ENCODE assay signal across 15 cellular contexts in genomic region chr11:117959438-117960149, GRCh38. TPM values are rescaled to one million over a fixed set of nuclear protein-coding genes. Genes with fewer than 3 reads are reported as not detected.
DNase-seq lines count a peak whose midpoint lies in the region; ATAC-seq lines count a peak whose summit lies in the region.
"Had no signal": no experiment of that assay in that cellular context is flagged by ENCODE, and none has a peak within 500 bp of the region (broad histone marks: within the 10 kb centered on the region; RNA-seq: fewer than 3 reads in every experiment).

No MANE protein-coding gene starts in this region.

- CTCF ChIA-PET in activated naive CD4-positive, alpha-beta T cell treated with anti-CD3 and anti-CD28 coated beads for 36 hours (lab: Charles Lee) = interaction anchor here (0.6 to 2.1 kb wide), 8 partner anchors 9 to 152 kb away, joined by 3 to 13 read pairs (median 4); no protein-coding TSS in a partner anchor

- H3K27ac Mint-ChIP-seq in activated naive CD4-positive, alpha-beta T cell treated with anti-CD3 and anti-CD28 coated beads, Interleukin-2, amount 50 U/mL, for 72 hours = peak overlapping the region; percentile 43 to 85
- no peak overlapping the region for H3K27ac Mint-ChIP-seq in activated naive CD4-positive, alpha-beta T cell treated with anti-CD3 and anti-CD28 coated beads for 36 hours
- peak overlapping the region; percentile 66 for H3K27ac Mint-ChIP-seq in activated naive CD8-positive, alpha-beta T cell treated with anti-CD3 and anti-CD28 coated beads, Interleukin-2, amount 50 U/mL, for 24 hours
- peak overlapping the region; percentile 38 for H3K27ac Mint-ChIP-seq in stimulated activated naive B cell treated with anti-CD40 and anti-IgM and Interleukin-4, amounts not matched to agents 10 μg/mL and 1 μg/mL and 100 μg/mL, for 72 hours

- intact Hi-C loops in activated naive CD4-positive, alpha-beta T cell treated with anti-CD3 and anti-CD28 coated beads for 36 hours (cut with micrococcal nuclease) = no loop called here

- no peak overlapping the region for H3K4me3 Mint-ChIP-seq in activated naive CD4-positive, alpha-beta T cell treated with anti-CD3 and anti-CD28 coated beads for 36 hours
- no peak overlapping the region for H3K4me3 Mint-ChIP-seq in activated naive CD8-positive, alpha-beta T cell treated with anti-CD3 and anti-CD28 coated beads, Interleukin-2, amount 50 U/mL, for 24 hours
- peak overlapping the region; percentile 30 to 35 for H3K4me3 Mint-ChIP-seq in stimulated activated naive B cell treated with anti-CD40 and anti-IgM and Interleukin-4, amounts not matched to agents 10 μg/mL and 1 μg/mL and 100 μg/mL, for 72 hours

- H3K36me3 Mint-ChIP-seq in activated naive CD4-positive, alpha-beta T cell treated with anti-CD3 and anti-CD28 coated beads, Interleukin-2, amount 50 U/mL, for 72 hours = peaks cover 17 to 24% of the 10 kb centered on the region in 2 donors
- no peaks in the 10 kb centered on the region for H3K36me3 Mint-ChIP-seq in activated naive CD4-positive, alpha-beta T cell treated with anti-CD3 and anti-CD28 coated beads for 36 hours (ENCODE audit: low read depth)
- peaks cover 19% of the 10 kb centered on the region for H3K36me3 Mint-ChIP-seq in activated naive CD8-positive, alpha-beta T cell treated with anti-CD3 and anti-CD28 coated beads, Interleukin-2, amount 50 U/mL, for 24 hours (ENCODE audit: low read depth)
- peaks cover 24 to 29% of the 10 kb centered on the region in 2 donors for H3K36me3 Mint-ChIP-seq in stimulated activated naive B cell treated with anti-CD40 and anti-IgM and Interleukin-4, amounts not matched to agents 10 μg/mL and 1 μg/mL and 100 μg/mL, for 72 hours

- no peak for DNase-seq in activated naive CD4-positive, alpha-beta T cell treated with anti-CD3 and anti-CD28 coated beads, Interleukin-2, amount 50 U/mL, for 72 hours (ENCODE audit: low spot score in 2 of 2)
- no peak for DNase-seq in activated naive CD4-positive, alpha-beta T cell treated with anti-CD3 and anti-CD28 coated beads for 36 hours
- peak; percentile 54 for DNase-seq in NOMO-1 treated with dmso at 0.1 percent for 144 hours (lab: John Stamatoyannopoulos, UW; ENCODE audit: unreplicated experiment)
- no peak for DNase-seq in activated naive CD8-positive, alpha-beta T cell treated with anti-CD3 and anti-CD28 coated beads, Interleukin-2, amount 50 U/mL, for 24 hours
- no peak for DNase-seq in stimulated activated naive B cell treated with anti-CD40 and anti-IgM and Interleukin-4, amounts not matched to agents 10 μg/mL and 1 μg/mL and 100 μg/mL, for 72 hours
- no peak for DNase-seq in NCI-H446 (lab: John Stamatoyannopoulos, UW)
- DNase-seq: EL; GM23248; midbrain; NCI-H2107; stimulated activated CD4-positive, alpha-beta T cell treated with anti-CD3 and anti-CD28 coated beads, Interleukin-1b, Interleukin-23, amount 100 ng/mL, for 48 hours had no signal

- peaks cover 26% of the 10 kb centered on the region for H3K4me1 Mint-ChIP-seq in activated naive CD4-positive, alpha-beta T cell treated with anti-CD3 and anti-CD28 coated beads for 36 hours (ENCODE audit: low read depth)
- peaks cover 29% of the 10 kb centered on the region for H3K4me1 Mint-ChIP-seq in activated naive CD8-positive, alpha-beta T cell treated with anti-CD3 and anti-CD28 coated beads, Interleukin-2, amount 50 U/mL, for 24 hours
- H3K4me1 Mint-ChIP-seq in stimulated activated naive B cell treated with anti-CD40 and anti-IgM and Interleukin-4, amounts not matched to agents 10 μg/mL and 1 μg/mL and 100 μg/mL, for 72 hours = peaks cover 17 to 22% of the 10 kb centered on the region in 2 donors

- peak; percentile 31 to 64 for ATAC-seq in activated naive CD4-positive, alpha-beta T cell treated with anti-CD3 and anti-CD28 coated beads, Interleukin-2, amount 50 U/mL, for 72 hours
- ATAC-seq in activated naive CD8-positive, alpha-beta T cell treated with anti-CD3 and anti-CD28 coated beads, Interleukin-2, amount 50 U/mL, for 24 hours = no peak
- ATAC-seq in stimulated activated naive B cell treated with anti-CD40 and anti-IgM and Interleukin-4, amounts not matched to agents 10 μg/mL and 1 μg/mL and 100 μg/mL, for 72 hours (replicated peaks) = peak; percentile 58 to 59
- ATAC-seq in GM21529 (IDR thresholded peaks at IDR 0.05; ENCODE audit: unreplicated experiment) (no peak), HG03159 (IDR thresholded peaks at IDR 0.05; ENCODE audit: unreplicated experiment) (no peak)

- H3K9me3 Mint-ChIP-seq in activated naive CD4-positive, alpha-beta T cell treated with anti-CD3 and anti-CD28 coated beads, Interleukin-2, amount 50 U/mL, for 72 hours = peaks cover 14 to 21% of the 10 kb centered on the region in 2 donors
- H3K9me3 Mint-ChIP-seq in activated naive CD4-positive, alpha-beta T cell treated with anti-CD3 and anti-CD28 coated beads for 36 hours = peaks cover 2% of the 10 kb centered on the region
- peaks cover 26% of the 10 kb centered on the region for H3K9me3 Mint-ChIP-seq in activated naive CD8-positive, alpha-beta T cell treated with anti-CD3 and anti-CD28 coated beads, Interleukin-2, amount 50 U/mL, for 24 hours
- peaks cover 23 to 29% of the 10 kb centered on the region in 2 donors for H3K9me3 Mint-ChIP-seq in stimulated activated naive B cell treated with anti-CD40 and anti-IgM and Interleukin-4, amounts not matched to agents 10 μg/mL and 1 μg/mL and 100 μg/mL, for 72 hours

- no peaks in the 10 kb centered on the region for H3K27me3 Mint-ChIP-seq in activated naive CD4-positive, alpha-beta T cell treated with anti-CD3 and anti-CD28 coated beads for 36 hours (ENCODE audit: low read depth)
- no peaks in the 10 kb centered on the region for H3K27me3 Mint-ChIP-seq in activated naive CD8-positive, alpha-beta T cell treated with anti-CD3 and anti-CD28 coated beads, Interleukin-2, amount 50 U/mL, for 24 hours
- H3K27me3 Mint-ChIP-seq in stimulated activated naive B cell treated with anti-CD40 and anti-IgM and Interleukin-4, amounts not matched to agents 10 μg/mL and 1 μg/mL and 100 μg/mL, for 72 hours = no peaks in the 10 kb centered on the region

RNA-seq across cellular contexts. Expression of gene IL10RA, which starts 26.6 kb away (rescaled TPM):
- 10 to 100 TPM; 31.6 to 32.2 TPM for total RNA-seq in activated naive CD4-positive, alpha-beta T cell treated with anti-CD3 and anti-CD28 coated beads, Interleukin-2, amount 50 U/mL, for 72 hours
- 10 to 100 TPM; 11.3 to 16.1 TPM for total RNA-seq in activated naive CD4-positive, alpha-beta T cell treated with anti-CD3 and anti-CD28 coated beads for 36 hours
- total RNA-seq: GM23248, LHCN-M2 had no signal

RNA-seq across cellular contexts. Expression of gene TMPRSS13, which starts 30.4 kb away (rescaled TPM):
- 1 to 10 TPM in 1 of 2 donors, under 1 TPM in 1; 0.39 to 1.8 TPM for total RNA-seq in activated naive CD4-positive, alpha-beta T cell treated with anti-CD3 and anti-CD28 coated beads, Interleukin-2, amount 50 U/mL, for 72 hours
- under 1 TPM; 0.15 to 0.21 TPM for total RNA-seq in activated naive CD4-positive, alpha-beta T cell treated with anti-CD3 and anti-CD28 coated beads for 36 hours
- total RNA-seq: ascending aorta, GM23248, LHCN-M2 had no signal

Comparison
In these comparisons a context has a peak if more than half of its experiments do, and no peak if none do; other contexts are left out.
1. ATAC-seq: peak in activated naive CD4-positive, alpha-beta T cell treated with anti-CD3 and anti-CD28 coated beads, Interleukin-2, amount 50 U/mL, for 72 hours (2 of 2) and stimulated activated naive B cell treated with anti-CD40 and anti-IgM and Interleukin-4, amounts not matched to agents 10 μg/mL and 1 μg/mL and 100 μg/mL, for 72 hours (2 of 2); none in activated naive CD8-positive, alpha-beta T cell treated with anti-CD3 and anti-CD28 coated beads, Interleukin-2, amount 50 U/mL, for 24 hours (single experiment), GM21529 (single experiment) and HG03159 (single experiment).
2. H3K4me3 Mint-ChIP-seq: peak in stimulated activated naive B cell treated with anti-CD40 and anti-IgM and Interleukin-4, amounts not matched to agents 10 μg/mL and 1 μg/mL and 100 μg/mL, for 72 hours (2 of 2); none in activated naive CD4-positive, alpha-beta T cell treated with anti-CD3 and anti-CD28 coated beads for 36 hours (single experiment) and activated naive CD8-positive, alpha-beta T cell treated with anti-CD3 and anti-CD28 coated beads, Interleukin-2, amount 50 U/mL, for 24 hours (single experiment).